35 cellular contexts compared by ENCODE assay signal in the genomic region with DNA sequence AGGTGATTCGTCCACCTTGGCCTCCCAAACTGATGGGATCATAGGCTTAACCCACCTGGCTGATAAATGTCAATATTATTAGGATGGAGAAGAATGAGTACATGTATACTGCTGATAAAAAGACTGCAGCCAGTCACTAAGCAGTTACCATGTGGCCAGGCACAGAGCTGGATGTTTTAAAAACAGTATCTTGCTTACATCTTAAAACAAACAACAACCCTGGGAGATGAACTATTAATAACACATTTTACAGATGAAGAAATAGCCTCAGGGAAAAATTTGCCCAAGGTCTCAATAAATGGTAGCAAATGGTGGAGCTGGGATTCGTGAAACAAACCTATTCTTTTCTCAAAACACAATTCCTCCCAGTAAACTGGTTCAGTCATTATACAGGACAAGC. TPM values are rescaled to one million over a fixed set of nuclear protein-coding genes. Genes with fewer than 3 reads are reported as not detected.
"Had no signal": no experiment of that assay in that cellular context is flagged by ENCODE, and none has a peak within 500 bp of the region (broad histone marks: within the 10 kb centered on the region; RNA-seq: fewer than 3 reads in every experiment).

No MANE protein-coding gene starts in this region.

- H3K4me1 Mint-ChIP-seq: activated B cell treated with CpG ODN at 0.5 μM for 24 hours; activated CD4-positive, alpha-beta memory T cell treated with anti-CD3 and anti-CD28 coated beads, Interleukin-2, amount 10 ng/mL, durations not matched to agents 7 days and 5 days; activated CD8-positive, alpha-beta memory T cell treated with anti-CD3 and anti-CD28 coated beads, Interleukin-2, amount 10 ng/mL, durations not matched to agents 7 days and 5 days; activated naive CD8-positive, alpha-beta T cell treated with anti-CD3 and anti-CD28 coated beads for 36 hours; activated T-helper 17 cell treated with anti-CD3 and anti-CD28 coated beads, Interleukin-2, amount 50 U/mL, for 72 hours; central memory CD8-positive, alpha-beta T cell had no signal

- H3K4me2 ChIP-seq: KMS-11, PC-9 had no signal

- H3K4me1 ChIP-seq: ascending aorta had no signal

- DNase-seq: activated B cell treated with CpG ODN at 0.5 μM for 24 hours; activated CD4-positive, alpha-beta memory T cell treated with anti-CD3 and anti-CD28 coated beads, Interleukin-2, amount 10 ng/mL, durations not matched to agents 7 days and 5 days; activated CD4-positive, alpha-beta T cell treated with anti-CD3 and anti-CD28 coated beads for 4 hours; activated CD4-positive, CD25-positive, alpha-beta regulatory T cell treated with anti-CD3 and anti-CD28 coated beads, Interleukin-2, amount 50 U/mL, for 72 hours; activated CD8-positive, alpha-beta memory T cell treated with anti-CD3 and anti-CD28 coated beads for 24 hours; activated CD8-positive, alpha-beta memory T cell treated with anti-CD3 and anti-CD28 coated beads, Interleukin-2, amount 10 ng/mL, durations not matched to agents 7 days and 5 days; activated CD8-positive, alpha-beta memory T cell treated with anti-CD3 and anti-CD28 coated beads, Interleukin-2, amount 50 U/mL, for 48 hours; activated effector memory CD4-positive, alpha-beta T cell treated with anti-CD3 and anti-CD28 coated beads, Interleukin-2, amount 50 U/mL, for 16 hours; activated naive CD4-positive, alpha-beta T cell; activated naive CD4-positive, alpha-beta T cell treated with anti-CD3 and anti-CD28 coated beads, Interleukin-2, amount 50 U/mL, for 16 hours; activated naive CD8-positive, alpha-beta T cell treated with anti-CD3 and anti-CD28 coated beads for 36 hours; activated T-cell treated with anti-CD3 and anti-CD28 coated beads, Interleukin-2, amount 50 U/mL, for 1 hour; activated T-cell treated with anti-CD3 and anti-CD28 coated beads, Interleukin-2, amount 50 U/mL, for 72 hours; amygdala; NCI-H1105; NCI-H1417 treated with DMSO at 0.1 percent for 48 hours; NCI-H1694 treated with DMSO at 0.1 percent for 48 hours; NCI-H2029; NCI-H510A; NCI-H526; NCI-H748 treated with DMSO at 0.1 percent for 48 hours; NK-92 treated with Interleukin-12 subunit alpha and Interleukin-12 subunit beta, amount 100 ng/mL, for 24 hours; SIG-M5; T1000 had no signal

- H3K9me3 Mint-ChIP-seq: activated B cell treated with CpG ODN at 0.5 μM for 24 hours; activated CD4-positive, alpha-beta memory T cell treated with anti-CD3 and anti-CD28 coated beads, Interleukin-2, amount 10 ng/mL, durations not matched to agents 7 days and 5 days; activated naive CD8-positive, alpha-beta T cell treated with anti-CD3 and anti-CD28 coated beads for 36 hours; activated T-cell treated with anti-CD3 and anti-CD28 coated beads, Interleukin-2, amount 50 U/mL, for 72 hours; activated T-helper 17 cell treated with anti-CD3 and anti-CD28 coated beads, Interleukin-2, amount 50 U/mL, for 72 hours; central memory CD8-positive, alpha-beta T cell had no signal

- H3K9ac ChIP-seq: KMS-11 had no signal

- FAIRE-seq: RCC 7860, TTC549 had no signal

- H3K27ac Mint-ChIP-seq: activated B cell treated with CpG ODN at 0.5 μM for 24 hours; activated CD4-positive, alpha-beta memory T cell treated with anti-CD3 and anti-CD28 coated beads, Interleukin-2, amount 10 ng/mL, durations not matched to agents 7 days and 5 days; activated CD8-positive, alpha-beta memory T cell treated with anti-CD3 and anti-CD28 coated beads, Interleukin-2, amount 10 ng/mL, durations not matched to agents 7 days and 5 days; activated naive CD8-positive, alpha-beta T cell treated with anti-CD3 and anti-CD28 coated beads for 36 hours; activated T-cell treated with anti-CD3 and anti-CD28 coated beads, Interleukin-2, amount 50 U/mL, for 72 hours; activated T-helper 17 cell treated with anti-CD3 and anti-CD28 coated beads, Interleukin-2, amount 50 U/mL, for 72 hours had no signal

- ATAC-seq: activated CD8-positive, alpha-beta memory T cell treated with anti-CD3 and anti-CD28 coated beads, Interleukin-2, amount 10 ng/mL, durations not matched to agents 7 days and 5 days; activated T-cell treated with anti-CD3 and anti-CD28 coated beads, Interleukin-2, amount 50 U/mL, for 72 hours; activated T-helper 17 cell treated with anti-CD3 and anti-CD28 coated beads, Interleukin-2, amount 50 U/mL, for 72 hours; Right ventricle myocardium inferior had no signal

- H3K36me3 ChIP-seq: ascending aorta had no signal

- H3K4me3 Mint-ChIP-seq: activated B cell treated with CpG ODN at 0.5 μM for 24 hours; activated CD4-positive, alpha-beta memory T cell treated with anti-CD3 and anti-CD28 coated beads, Interleukin-2, amount 10 ng/mL, durations not matched to agents 7 days and 5 days; activated CD8-positive, alpha-beta memory T cell treated with anti-CD3 and anti-CD28 coated beads, Interleukin-2, amount 10 ng/mL, durations not matched to agents 7 days and 5 days; activated naive CD8-positive, alpha-beta T cell treated with anti-CD3 and anti-CD28 coated beads for 36 hours; activated T-cell treated with anti-CD3 and anti-CD28 coated beads, Interleukin-2, amount 50 U/mL, for 72 hours; activated T-helper 17 cell treated with anti-CD3 and anti-CD28 coated beads, Interleukin-2, amount 50 U/mL, for 72 hours; central memory CD8-positive, alpha-beta T cell had no signal

- H3K9me3 ChIP-seq: ascending aorta had no signal

- H3K27me3 ChIP-seq: ascending aorta, cardiac muscle cell had no signal

- H3K4me3 ChIP-seq: ascending aorta, cardiac muscle cell, PC-9 had no signal

- H3K36me3 Mint-ChIP-seq: activated CD8-positive, alpha-beta memory T cell treated with anti-CD3 and anti-CD28 coated beads, Interleukin-2, amount 10 ng/mL, durations not matched to agents 7 days and 5 days; activated naive CD8-positive, alpha-beta T cell treated with anti-CD3 and anti-CD28 coated beads for 36 hours had no signal

- H3K27ac ChIP-seq: ascending aorta, cardiac muscle cell, KMS-11, PC-9, RWPE1 had no signal

- H2AFZ ChIP-seq: PC-9 had no signal

RNA-seq across cellular contexts. Expression of a gene that starts 18.1 kb away (rescaled TPM):
- total RNA-seq: activated B cell treated with CpG ODN at 0.5 μM for 24 hours; T-helper 1 cell treated with Interleukin-12 subunit alpha and Interleukin-12 subunit beta and Interleukin-4 antibody, amounts not matched to agents 30 ng/mL and 1 ng/mL, for 36 hours had no signal

RNA-seq across cellular contexts. Expression of a gene that starts 52.7 kb away (rescaled TPM):
- total RNA-seq: ascending aorta, Right ventricle myocardium inferior had no signal
